ENCODE assay signal across 14 cellular contexts in genomic region chr7:48637382-48637781, GRCh38.
A peak's percentile ranks its signal among the peaks of the same experiment; 100 is the strongest.
DNase-seq lines count a peak whose midpoint lies in the region; ATAC-seq and TF ChIP-seq lines count a peak whose summit lies in the region.
"Had no signal": no experiment of that assay in that cellular context is flagged by ENCODE, and none has a peak within 500 bp of the region (broad histone marks: within the 10 kb centered on the region; RNA-seq: fewer than 3 reads in every experiment).

No MANE protein-coding gene starts in this region.

- TF ChIP-seq POLR2A in upper lobe of left lung (IDR thresholded peaks at IDR 0.05), result no peak

- no peak overlapping the region for H3K9ac ChIP-seq in neuronal stem cell (ENCODE audit: low read depth, low read length, poor library complexity)

- H3K4ac ChIP-seq in neuronal stem cell (ENCODE audit: low read length), result no peak overlapping the region

- peak; percentile 94 for DNase-seq in Caki2 (ENCODE audit: low read depth)
- DNase-seq in H4 (ENCODE audit: low spot score), result peak; percentile 73
- peak; percentile 87 for DNase-seq in NCI-H345 (lab: John Stamatoyannopoulos, UW)
- DNase-seq in epithelial cell of esophagus (ENCODE audit: low read depth), result peak; percentile 45
- no peak for DNase-seq in neuronal stem cell (ENCODE audit: low spot score)
- DNase-seq in upper lobe of left lung, result no peak
- DNase-seq in EL, result no peak
- DNase-seq in cerebellar cortex (ENCODE audit: low spot score), result no peak
- DNase-seq: activated CD8-positive, alpha-beta memory T cell treated with anti-CD3 and anti-CD28 coated beads for 24 hours; activated naive CD4-positive, alpha-beta T cell treated with Interleukin-2 at 50 U/mL for 16 hours; NCI-H1694 treated with DMSO at 0.1 percent for 48 hours; PC-9; psoas muscle; T1000 had no signal

- TF ChIP-seq CTCF in epithelial cell of esophagus (IDR thresholded peaks at IDR 0.05; ENCODE audit: insufficient read depth, low read depth, low read length, missing control alignments) (no peak), upper lobe of left lung (IDR thresholded peaks at IDR 0.05) (no peak)

- H3K4me1 ChIP-seq in neuronal stem cell (ENCODE audit: control insufficient read depth in 2 of 2, insufficient read depth in 1 of 2, low read depth in 1 of 2, low read length in 2 of 2) (peaks cover 0 to 2% of the 10 kb centered on the region in 2 donors), upper lobe of left lung (no peaks in the 10 kb centered on the region)
- H3K4me1 ChIP-seq: psoas muscle had no signal

- in situ Hi-C loops in Caki2 (cut with HindIII; ENCODE audit: low pct_unique_long_range_greater_than_20kb, low sequenced_read_pairs), result no loop called here

- no peaks in the 10 kb centered on the region for H3K36me3 ChIP-seq in neuronal stem cell (replicated peaks in 1 of 2; ENCODE audit: control insufficient read depth in 2 of 2, insufficient read depth in 2 of 2, low read length in 2 of 2)
- H3K36me3 ChIP-seq in upper lobe of left lung, result no peaks in the 10 kb centered on the region

- no peak overlapping the region for H3K4me2 ChIP-seq in neuronal stem cell (ENCODE audit: insufficient read depth, low read length, poor library complexity, severe bottlenecking)
- H3K4me2 ChIP-seq: PC-9 had no signal

- H3K4me3 ChIP-seq in epithelial cell of esophagus (ENCODE audit: low read length) (no peak overlapping the region), neuronal stem cell (ENCODE audit: low read length in 2 of 2) (no peak overlapping the region), upper lobe of left lung (no peak overlapping the region)
- H3K4me3 ChIP-seq: PC-9, psoas muscle had no signal

- no peak overlapping the region for H4K8ac ChIP-seq in neuronal stem cell (ENCODE audit: low read depth, low read length)

- no peak overlapping the region for H2BK5ac ChIP-seq in neuronal stem cell (ENCODE audit: low read length)

- no peaks in the 10 kb centered on the region for H3K27me3 ChIP-seq in neuronal stem cell (ENCODE audit: control insufficient read depth in 3 of 3, insufficient read depth in 3 of 3, low read depth in 1 of 3, low read length in 3 of 3)
- no peaks in the 10 kb centered on the region for H3K27me3 ChIP-seq in upper lobe of left lung

- no peak for TF ChIP-seq EP300 in upper lobe of left lung (IDR thresholded peaks at IDR 0.05)

- H4K91ac ChIP-seq in neuronal stem cell (ENCODE audit: low read depth, low read length, poor library complexity), result no peak overlapping the region

- no peak overlapping the region for H3K14ac ChIP-seq in neuronal stem cell (ENCODE audit: low read length)

- H2BK12ac ChIP-seq in neuronal stem cell (ENCODE audit: low read length), result no peak overlapping the region

- H3K27ac ChIP-seq in neuronal stem cell (replicated peaks; ENCODE audit: low read length) (no peak overlapping the region), upper lobe of left lung (no peak overlapping the region)
- H3K27ac ChIP-seq: PC-9, psoas muscle had no signal

- H2AFZ ChIP-seq in neuronal stem cell (ENCODE audit: low read length), result no peak overlapping the region
- H2AFZ ChIP-seq: PC-9 had no signal

- H2AK5ac ChIP-seq in neuronal stem cell (ENCODE audit: low read depth, low read length), result no peak overlapping the region

- no peak overlapping the region for H2BK15ac ChIP-seq in neuronal stem cell (ENCODE audit: low read length)

- no CpG with 5 or more reads among the region's 1 CpG for WGBS in neuronal stem cell (ENCODE audit: extremely low coverage in 2 of 2, insufficient read length in 2 of 2, insufficient replicate concordance in 1 of 2), 2 donors
- WGBS in upper lobe of left lung, 2 donors, result 20 to 26% methylated on average over 1 of the region's 1 CpG

- no peaks in the 10 kb centered on the region for H3K9me3 ChIP-seq in neuronal stem cell (replicated peaks in 1 of 2; ENCODE audit: control insufficient read depth in 2 of 2, insufficient read depth in 1 of 2, low read depth in 1 of 2, low read length in 2 of 2)
- no peaks in the 10 kb centered on the region for H3K9me3 ChIP-seq in upper lobe of left lung
- H3K9me3 ChIP-seq: psoas muscle had no signal

- no peaks in the 10 kb centered on the region for H3K79me1 ChIP-seq in neuronal stem cell (ENCODE audit: low read depth, low read length)

- ATAC-seq in upper lobe of left lung (ENCODE audit: low FRiP score in 2 of 2), result no peak

- H3K18ac ChIP-seq in neuronal stem cell (ENCODE audit: low read length), result no peak overlapping the region

- no peak overlapping the region for H3K23ac ChIP-seq in neuronal stem cell (ENCODE audit: low read depth, low read length, poor library complexity)

- no peak overlapping the region for H2BK120ac ChIP-seq in neuronal stem cell (ENCODE audit: low read depth, low read length)

Comparison
In these comparisons a context has a peak if more than half of its experiments do, and no peak if none do; other contexts are left out.
1. DNase-seq: peak in Caki2 (single experiment), H4 (single experiment), NCI-H345 (single experiment) and epithelial cell of esophagus (single experiment); none in neuronal stem cell (single experiment), upper lobe of left lung (0 of 2), EL (single experiment) and cerebellar cortex (single experiment).